Comparison of ENCODE assay signal across 11 cellular contexts in the genomic region with DNA sequence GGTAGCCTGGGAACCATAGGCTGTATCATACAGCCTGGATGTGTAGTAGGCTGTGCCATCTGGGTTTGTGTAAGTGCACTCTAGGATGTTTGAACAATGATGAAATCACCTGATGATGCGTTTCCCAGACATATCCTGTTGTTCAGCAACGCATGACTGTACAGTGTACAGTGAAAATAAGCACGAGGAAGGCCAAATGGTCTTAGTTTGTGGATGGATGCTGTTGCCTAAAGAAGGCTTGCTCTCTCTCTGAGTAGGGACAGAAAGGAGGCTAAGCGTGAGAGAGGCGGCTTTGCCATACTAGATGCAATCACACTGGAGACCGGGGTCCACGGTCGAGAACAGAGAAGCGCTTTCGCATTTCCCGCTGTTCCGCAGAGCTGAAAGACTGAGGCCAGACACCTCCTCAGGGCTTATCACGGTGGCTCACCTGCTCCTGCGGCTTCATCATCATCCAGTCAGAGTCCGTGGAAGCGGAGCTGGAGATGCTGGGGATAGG. TPM values are rescaled to one million over a fixed set of nuclear protein-coding genes. Genes with fewer than 3 reads are reported as not detected.
DNase-seq lines count a peak whose midpoint lies in the region; ATAC-seq, FAIRE-seq and TF ChIP-seq lines count a peak whose summit lies in the region.
"Had no signal": no experiment of that assay in that cellular context is flagged by ENCODE, and none has a peak within 500 bp of the region (broad histone marks: within the 10 kb centered on the region; RNA-seq: fewer than 3 reads in every experiment).

No MANE protein-coding gene starts in this region.

- DNase-seq in NCI-H345 (lab: John Stamatoyannopoulos, UW), result peak; percentile 33
- DNase-seq in NCI-H345 treated with DMSO at 0.1 percent for 48 hours (lab: John Stamatoyannopoulos, UW; ENCODE audit: unreplicated experiment), result no peak
- DNase-seq in NCI-H226, result peak; percentile 87
- no peak for DNase-seq in pancreas
- no peak for DNase-seq in HuH-7.5 (ENCODE audit: low spot score)
- no peak for DNase-seq in activated effector memory CD4-positive, alpha-beta T cell treated with anti-CD3 and anti-CD28 coated beads, Interleukin-2, amount 50 U/mL, for 16 hours
- DNase-seq in naive thymus-derived CD8-positive, alpha-beta T cell, result no peak
- DNase-seq: effector memory CD4-positive, alpha-beta T cell; NK-92 treated with Interleukin-12 subunit alpha and Interleukin-12 subunit beta, amount 100 ng/mL, for 24 hours had no signal

- POLR2A ChIA-PET in naive thymus-derived CD8-positive, alpha-beta T cell (lab: Charles Lee), result no interaction called here

- peak overlapping the region; percentile 75 for H3K27ac Mint-ChIP-seq in dendritic cell treated with granulocyte-macrophage colony-stimulating factor and Interleukin-4, amounts not matched to agents 40 ng/mL and 50 ng/mL, for 4 days
- H3K27ac Mint-ChIP-seq in naive thymus-derived CD8-positive, alpha-beta T cell, result no peak overlapping the region
- H3K27ac Mint-ChIP-seq: B cell had no signal

- no peak overlapping the region for H3K4me3 Mint-ChIP-seq in dendritic cell treated with granulocyte-macrophage colony-stimulating factor and Interleukin-4, amounts not matched to agents 40 ng/mL and 50 ng/mL, for 4 days
- H3K4me3 Mint-ChIP-seq in naive thymus-derived CD8-positive, alpha-beta T cell, result no peak overlapping the region
- H3K4me3 Mint-ChIP-seq: B cell had no signal

- 69 to 81% methylated on average over 16 of the region's 16 CpGs for WGBS in pancreas, 2 donors

- no peaks in the 10 kb centered on the region for H3K4me1 ChIP-seq in pancreas

- no peaks in the 10 kb centered on the region for H3K36me3 ChIP-seq in pancreas

- H3K4me1 Mint-ChIP-seq in dendritic cell treated with granulocyte-macrophage colony-stimulating factor and Interleukin-4, amounts not matched to agents 40 ng/mL and 50 ng/mL, for 4 days (ENCODE audit: low read depth), result peaks cover 24% of the 10 kb centered on the region
- peaks cover 0 to 6% (median 2%) of the 10 kb centered on the region in 4 donors for H3K4me1 Mint-ChIP-seq in naive thymus-derived CD8-positive, alpha-beta T cell

- ATAC-seq in pancreas, result peak in 3 of 4 donors; percentile 34 to 84 (median 63)
- no peak for ATAC-seq in naive thymus-derived CD8-positive, alpha-beta T cell

- H3K9me3 Mint-ChIP-seq in dendritic cell treated with granulocyte-macrophage colony-stimulating factor and Interleukin-4, amounts not matched to agents 40 ng/mL and 50 ng/mL, for 4 days, result no peaks in the 10 kb centered on the region
- no peaks in the 10 kb centered on the region for H3K9me3 Mint-ChIP-seq in naive thymus-derived CD8-positive, alpha-beta T cell

- FAIRE-seq in pancreas (lab: Jason Lieb, UNC), result no peak

- H3K27me3 ChIP-seq in pancreas, result no peaks in the 10 kb centered on the region

- no peak overlapping the region for H3K27ac ChIP-seq in pancreas

- no peak for TF ChIP-seq CTCF in pancreas (IDR thresholded peaks at IDR 0.05)

- intact Hi-C loops in dendritic cell treated with granulocyte-macrophage colony-stimulating factor and Interleukin-4, amounts not matched to agents 40 ng/mL and 50 ng/mL, for 4 days (cut with micrococcal nuclease), result no loop called here
- intact Hi-C loops in pancreas (cut with DNase I), result no loop called here

- no peaks in the 10 kb centered on the region for H3K36me3 Mint-ChIP-seq in dendritic cell treated with granulocyte-macrophage colony-stimulating factor and Interleukin-4, amounts not matched to agents 40 ng/mL and 50 ng/mL, for 4 days (ENCODE audit: low read depth)
- H3K36me3 Mint-ChIP-seq in naive thymus-derived CD8-positive, alpha-beta T cell, result no peaks in the 10 kb centered on the region

- peaks cover 5% of the 10 kb centered on the region for H3K27me3 Mint-ChIP-seq in dendritic cell treated with granulocyte-macrophage colony-stimulating factor and Interleukin-4, amounts not matched to agents 40 ng/mL and 50 ng/mL, for 4 days
- H3K27me3 Mint-ChIP-seq in naive thymus-derived CD8-positive, alpha-beta T cell, result peaks cover 0 to 33% (median 14%) of the 10 kb centered on the region in 5 donors

- no peaks in the 10 kb centered on the region for H3K9me3 ChIP-seq in pancreas

- H3K4me3 ChIP-seq in pancreas, result no peak overlapping the region

RNA-seq across cellular contexts. Expression of a gene that starts 27.6 kb away (rescaled TPM):
- total RNA-seq in pancreas, result 100 to 1,000 TPM in 3 of 6 donors, 10 to 100 TPM in 3; 64.2 to 171 (median 101) TPM
- polyA plus RNA-seq in pancreas, result 100 to 1,000 TPM in 1 of 2 donors, 10 to 100 TPM in 1; 45.3 to 124 TPM
- total RNA-seq in naive thymus-derived CD8-positive, alpha-beta T cell, result 10 to 100 TPM; 49.1 to 54.4 TPM
- polyA plus RNA-seq in naive thymus-derived CD8-positive, alpha-beta T cell, result 10 to 100 TPM; 26.2 to 35.1 (median 26.8) TPM

RNA-seq across cellular contexts. Expression of a gene that starts 39.5 kb away (rescaled TPM):
- 1 to 10 TPM; 3.1 to 5.3 (median 3.3) TPM for total RNA-seq in pancreas
- 1 to 10 TPM; 2.3 to 2.8 TPM for polyA plus RNA-seq in pancreas
- total RNA-seq in naive thymus-derived CD8-positive, alpha-beta T cell, result 10 to 100 TPM; 13.6 to 16.5 TPM
- polyA plus RNA-seq in naive thymus-derived CD8-positive, alpha-beta T cell, result 1 to 10 TPM in 2 of 3 donors, under 1 TPM in 1; 0.87 to 3.7 (median 1.9) TPM

Comparison
In these comparisons a context has a peak if more than half of its experiments do, and no peak if none do; other contexts are left out.
1. DNase-seq: peak in NCI-H345 (single experiment) and NCI-H226 (single experiment); none in NCI-H345 treated with DMSO at 0.1 percent for 48 hours (single experiment), pancreas (0 of 6), HuH-7.5 (single experiment), activated effector memory CD4-positive, alpha-beta T cell treated with anti-CD3 and anti-CD28 coated beads, Interleukin-2, amount 50 U/mL, for 16 hours (single experiment) and naive thymus-derived CD8-positive, alpha-beta T cell (0 of 10).
2. ATAC-seq: peak in pancreas (3 of 4); none in naive thymus-derived CD8-positive, alpha-beta T cell (0 of 2).